ENCODE assay signal across 22 cellular contexts in genomic region chr7:137331378-137331777, GRCh38. TPM values are rescaled to one million over a fixed set of nuclear protein-coding genes. Genes with fewer than 3 reads are reported as not detected.
DNase-seq lines count a peak whose midpoint lies in the region; ATAC-seq and TF ChIP-seq lines count a peak whose summit lies in the region.
"Had no signal": no experiment of that assay in that cellular context is flagged by ENCODE, and none has a peak within 500 bp of the region (broad histone marks: within the 10 kb centered on the region; RNA-seq: fewer than 3 reads in every experiment).

No MANE protein-coding gene starts in this region.

- H3K27me3 ChIP-seq in breast epithelium, result no peaks in the 10 kb centered on the region
- no peaks in the 10 kb centered on the region for H3K27me3 ChIP-seq in Caco-2 (replicated peaks; ENCODE audit: control insufficient read depth, insufficient read depth, low read length)
- H3K27me3 ChIP-seq: heart left ventricle, upper lobe of right lung had no signal

- BruUV-seq in MCF 10A (replicated peaks; lab: Mats Ljungman, UMichigan), result no TSS peak
- BruUV-seq in Caco-2 (replicated peaks; lab: Mats Ljungman, UMichigan), result no TSS peak

- H3K4me1 Mint-ChIP-seq in MCF 10A (ENCODE audit: insufficient read depth, unreplicated experiment) (no peaks in the 10 kb centered on the region), WTC11 (peaks cover 12% of the 10 kb centered on the region), Caco-2 (ENCODE audit: low read depth, unreplicated experiment) (no peaks in the 10 kb centered on the region)
- H3K4me1 Mint-ChIP-seq: CD4-positive, alpha-beta memory T cell had no signal

- no peak overlapping the region for H3K4me3 Mint-ChIP-seq in MCF 10A (ENCODE audit: unreplicated experiment)
- no peak overlapping the region for H3K4me3 Mint-ChIP-seq in WTC11
- no peak overlapping the region for H3K4me3 Mint-ChIP-seq in Caco-2 (ENCODE audit: unreplicated experiment)
- H3K4me3 Mint-ChIP-seq: activated naive CD4-positive, alpha-beta T cell treated with anti-CD3 and anti-CD28 coated beads for 36 hours; CD4-positive, alpha-beta memory T cell; nephron progenitor cell had no signal

- H3K4me1 ChIP-seq in breast epithelium (no peaks in the 10 kb centered on the region), Caco-2 (no peaks in the 10 kb centered on the region)
- H3K4me1 ChIP-seq: psoas muscle, upper lobe of right lung had no signal

- POLR2A ChIA-PET in MCF 10A (lab: Yijun Ruan, JAX) (no interaction called here), WTC11 (lab: Charles Lee) (no interaction called here), Caco-2 (lab: Charles Lee) (no interaction called here)

- H3K9me3 Mint-ChIP-seq in MCF 10A (ENCODE audit: unreplicated experiment) (no peaks in the 10 kb centered on the region), WTC11 (peaks cover 3% of the 10 kb centered on the region; the same call in 1 of the 2 replicates), Caco-2 (ENCODE audit: unreplicated experiment) (no peaks in the 10 kb centered on the region)

- H3K27ac Mint-ChIP-seq in MCF 10A (ENCODE audit: low read depth, unreplicated experiment), result no peak overlapping the region
- H3K27ac Mint-ChIP-seq in WTC11, result no peak overlapping the region
- no peak overlapping the region for H3K27ac Mint-ChIP-seq in Caco-2 (ENCODE audit: unreplicated experiment)
- H3K27ac Mint-ChIP-seq: activated naive CD4-positive, alpha-beta T cell treated with anti-CD3 and anti-CD28 coated beads for 36 hours; CD4-positive, alpha-beta memory T cell; nephron progenitor cell had no signal

- no peak for TF ChIP-seq POLR2A in breast epithelium (IDR thresholded peaks at IDR 0.05)

- H3K27ac ChIP-seq in breast epithelium, result peak overlapping the region; percentile 71 to 74
- H3K27ac ChIP-seq: heart left ventricle, psoas muscle, upper lobe of right lung had no signal

- intact Hi-C loops in breast epithelium (cut with DNase I; ENCODE audit: low total_unique reads), result no loop called here
- intact Hi-C loops in MCF 10A (cut with micrococcal nuclease), result no loop called here
- intact Hi-C loops in Caco-2 (cut with micrococcal nuclease; ENCODE audit: unreplicated experiment), result no loop called here

- no peaks in the 10 kb centered on the region for H3K36me3 ChIP-seq in breast epithelium
- no peaks in the 10 kb centered on the region for H3K36me3 ChIP-seq in Caco-2 (ENCODE audit: control insufficient read depth, insufficient read depth, low read length)
- H3K36me3 ChIP-seq: heart left ventricle, upper lobe of right lung had no signal

- H3K9me3 ChIP-seq in breast epithelium (no peaks in the 10 kb centered on the region), Caco-2 (no peaks in the 10 kb centered on the region)
- H3K9me3 ChIP-seq: psoas muscle, upper lobe of right lung had no signal

- H3K36me3 Mint-ChIP-seq in MCF 10A (ENCODE audit: insufficient read depth, unreplicated experiment), result no peaks in the 10 kb centered on the region
- H3K36me3 Mint-ChIP-seq in WTC11, result no peaks in the 10 kb centered on the region
- H3K36me3 Mint-ChIP-seq in Caco-2 (ENCODE audit: insufficient read depth, unreplicated experiment), result no peaks in the 10 kb centered on the region
- H3K36me3 Mint-ChIP-seq: CD4-positive, alpha-beta memory T cell had no signal

- ATAC-seq in WTC11 (peak; percentile 44), HG02610 (IDR thresholded peaks at IDR 0.05; ENCODE audit: unreplicated experiment) (no peak)
- ATAC-seq: heart left ventricle, psoas muscle, upper lobe of right lung had no signal

- H3K27me3 Mint-ChIP-seq in MCF 10A (ENCODE audit: insufficient read depth, unreplicated experiment) (peaks cover 42% of the 10 kb centered on the region), WTC11 (ENCODE audit: low read depth) (peaks cover 13% of the 10 kb centered on the region), Caco-2 (ENCODE audit: insufficient read depth, unreplicated experiment) (peaks cover 3% of the 10 kb centered on the region)
- H3K27me3 Mint-ChIP-seq: CD4-positive, alpha-beta memory T cell had no signal

- CTCF ChIA-PET in MCF 10A (lab: Yijun Ruan, JAX), result no interaction called here
- CTCF ChIA-PET in WTC11 (lab: Charles Lee), result interaction anchor here (1.5 kb wide), 1 partner anchor 162 kb away, joined by 5 read pairs; no protein-coding TSS in a partner anchor
- CTCF ChIA-PET in Caco-2 (lab: Charles Lee), result no interaction called here

- TF ChIP-seq CTCF in breast epithelium (IDR thresholded peaks at IDR 0.05) (no peak), MCF 10A (IDR thresholded peaks at IDR 0.05; ENCODE audit: unreplicated experiment) (no peak), WTC11 (IDR thresholded peaks at IDR 0.05) (no peak), Caco-2 (IDR thresholded peaks at IDR 0.05; ENCODE audit: insufficient read depth in 1 of 2, low read depth in 1 of 2, low read length in 1 of 2, severe bottlenecking in 1 of 2, unreplicated experiment in 1 of 2) (no peak)

- H3K4me3 ChIP-seq in breast epithelium (peak overlapping the region in 1 of 3 donors; percentile 8), Caco-2 (ENCODE audit: low read depth, low read length) (no peak overlapping the region)
- H3K4me3 ChIP-seq: heart left ventricle, psoas muscle, upper lobe of right lung had no signal

- DNase-seq in breast epithelium (ENCODE audit: low spot score in 2 of 2) (no peak), MCF 10A (ENCODE audit: unreplicated experiment) (no peak), WTC11 (ENCODE audit: low spot score) (no peak), fibroblast of peridontal ligament (ENCODE audit: extremely low read depth) (peak; percentile 87), middle frontal gyrus (ENCODE audit: extremely low spot score, low spot score) (no peak), COR-L47 (lab: John Stamatoyannopoulos, UW) (no peak), Caco-2 (no peak)
- DNase-seq: activated naive CD4-positive, alpha-beta T cell treated with anti-CD3 and anti-CD28 coated beads for 36 hours; activated T-cell treated with anti-CD3 and anti-CD28 coated beads for 4 hours; CD4-positive, alpha-beta memory T cell; DND-41; heart left ventricle; MV-4-11; NCI-H2171; nephron progenitor cell; NK-92 treated with Interleukin-12 subunit alpha and Interleukin-12 subunit beta, amount 100 ng/mL, for 24 hours; psoas muscle; RPMI8226; stimulated activated naive CD4-positive, alpha-beta T cell; upper lobe of right lung had no signal

TF ChIP-seq in WTC11, 78 proteins besides CTCF, POLR2A, EP300 and RAD21:
- TF ChIP-seq SP1 (CRISPR knock-in tag; conservative IDR thresholded peaks at IDR 0.05) (no peak), ZNF423 (CRISPR knock-in tag; IDR thresholded peaks at IDR 0.05) (no peak), TP53 (CRISPR knock-in tag; IDR thresholded peaks at IDR 0.05) (no peak), E2F5 (CRISPR knock-in tag; IDR thresholded peaks at IDR 0.05) (no peak), HMGA2 (CRISPR knock-in tag; IDR thresholded peaks at IDR 0.05) (no peak), OVOL2 (CRISPR knock-in tag; IDR thresholded peaks at IDR 0.05; ENCODE audit: borderline replicate concordance) (no peak), FOXP1 (CRISPR knock-in tag; IDR thresholded peaks at IDR 0.05; ENCODE audit: borderline replicate concordance) (no peak)
- TF ChIP-seq, protein P1, sequence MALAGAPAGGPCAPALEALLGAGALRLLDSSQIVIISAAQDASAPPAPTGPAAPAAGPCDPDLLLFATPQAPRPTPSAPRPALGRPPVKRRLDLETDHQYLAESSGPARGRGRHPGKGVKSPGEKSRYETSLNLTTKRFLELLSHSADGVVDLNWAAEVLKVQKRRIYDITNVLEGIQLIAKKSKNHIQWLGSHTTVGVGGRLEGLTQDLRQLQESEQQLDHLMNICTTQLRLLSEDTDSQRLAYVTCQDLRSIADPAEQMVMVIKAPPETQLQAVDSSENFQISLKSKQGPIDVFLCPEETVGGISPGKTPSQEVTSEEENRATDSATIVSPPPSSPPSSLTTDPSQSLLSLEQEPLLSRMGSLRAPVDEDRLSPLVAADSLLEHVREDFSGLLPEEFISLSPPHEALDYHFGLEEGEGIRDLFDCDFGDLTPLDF (CRISPR knock-in tag; IDR thresholded peaks at IDR 0.05), result no peak

RNA-seq across cellular contexts. Expression of gene PTN, which starts 12.2 kb away (rescaled TPM):
- total RNA-seq in breast epithelium (100 to 1,000 TPM in 1 of 3 donors, 10 to 100 TPM in 1, under 1 TPM in 1; 0.48 to 343 (median 51.1) TPM), MCF 10A (2022) (0.26 TPM in 1 of 2 replicates, not detected in the other), WTC11 (2021) (13.7 to 18.9 TPM (median 14.4 TPM) in 3 replicates), Caco-2 (2022) (4.3 and 9.2 TPM in 2 replicates)
- total RNA-seq: activated naive CD4-positive, alpha-beta T cell treated with anti-CD3 and anti-CD28 coated beads for 36 hours; CD4-positive, alpha-beta memory T cell; dermis microvascular lymphatic vessel endothelial cell had no signal
